20 cellular contexts compared by ENCODE assay signal in the genomic region with DNA sequence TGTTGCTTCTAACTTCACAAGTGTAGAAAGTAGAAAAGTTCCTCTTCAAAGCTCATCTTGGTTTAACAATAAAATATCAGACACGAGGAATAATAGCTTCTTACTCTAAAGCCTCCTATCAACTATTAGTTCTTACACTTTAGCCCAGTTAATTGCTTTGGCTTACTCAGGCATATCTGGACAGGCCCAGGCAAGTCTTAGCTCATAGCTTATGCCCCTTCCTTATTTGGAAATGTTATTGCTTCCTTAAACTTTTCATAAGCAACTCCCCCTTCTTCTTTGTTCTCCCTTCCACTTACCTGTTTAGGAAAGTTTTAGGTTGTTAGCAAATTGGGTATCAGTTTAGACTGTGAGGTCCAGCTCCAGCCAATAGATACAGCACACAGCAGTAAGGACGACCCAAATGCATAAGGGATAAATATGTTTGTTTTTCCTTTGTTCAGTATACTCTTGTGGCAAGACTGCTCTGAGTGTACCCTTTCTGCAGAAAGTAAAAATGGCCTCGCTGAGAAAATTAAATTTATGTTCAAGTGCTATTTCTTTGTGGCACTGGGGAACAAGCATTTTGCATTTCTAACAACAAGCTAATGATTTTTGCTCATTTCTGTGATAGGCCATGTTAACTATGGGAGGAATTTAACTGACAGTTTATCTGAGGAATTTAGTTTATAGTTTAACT.
DNase-seq lines count a peak whose midpoint lies in the region; ATAC-seq, FAIRE-seq and TF ChIP-seq lines count a peak whose summit lies in the region.
"Had no signal": no experiment of that assay in that cellular context is flagged by ENCODE, and none has a peak within 500 bp of the region (broad histone marks: within the 10 kb centered on the region; RNA-seq: fewer than 3 reads in every experiment).

No MANE protein-coding gene starts in this region.

- H3K79me2 ChIP-seq in keratinocyte (ENCODE audit: control insufficient read depth, insufficient read depth, low read length): no peaks in the 10 kb centered on the region

- H3K9me3 ChIP-seq in keratinocyte (ENCODE audit: control insufficient read depth, low read depth, low read length): no peaks in the 10 kb centered on the region
- H3K9me3 ChIP-seq: vagina had no signal

- ATAC-seq in HG03342 (IDR thresholded peaks at IDR 0.05; ENCODE audit: unreplicated experiment): peak; percentile 23
- ATAC-seq in HG02973 (IDR thresholded peaks at IDR 0.05; ENCODE audit: unreplicated experiment): no peak
- ATAC-seq: activated CD8-positive, alpha-beta memory T cell treated with anti-CD3 and anti-CD28 coated beads, Interleukin-2, amount 10 ng/mL, durations not matched to agents 7 days and 5 days; heart right ventricle; naive thymus-derived CD4-positive, alpha-beta T cell; T-cell had no signal

- no peak overlapping the region for H3K9ac ChIP-seq in keratinocyte (ENCODE audit: control insufficient read depth, extremely low read depth, insufficient read depth, low read length)

- FAIRE-seq in keratinocyte (lab: Jason Lieb, UNC): peak; percentile 34

- dilution Hi-C loops in keratinocyte (cut with MboI; ENCODE audit: extremely low pct_ligation_motif_present, low sequenced_read_pairs): no loop called here

- in situ Hi-C loops in ACHN (cut with HindIII; ENCODE audit: low pct_ligation_motif_present, low pct_unique_long_range_greater_than_20kb, low sequenced_read_pairs): no loop called here

- no peaks in the 10 kb centered on the region for H3K36me3 ChIP-seq in keratinocyte (ENCODE audit: control insufficient read depth in 2 of 2, extremely low read depth in 1 of 2, insufficient read depth in 2 of 2, low read length in 2 of 2)
- H3K36me3 ChIP-seq: heart right ventricle, left ventricle myocardium inferior, vagina had no signal

- no peaks in the 10 kb centered on the region for H3K9me1 ChIP-seq in keratinocyte (ENCODE audit: control insufficient read depth, extremely low read depth, insufficient read depth, low read length)

- DNase-seq in ACHN (peak; percentile 4), amniotic epithelial cell (ENCODE audit: low read depth) (peak; percentile 13), keratinocyte (ENCODE audit: low read depth, low spot score) (no peak), dorsolateral prefrontal cortex (no peak), NCI-H2227 (lab: John Stamatoyannopoulos, UW; ENCODE audit: unreplicated experiment) (no peak), RPMI8226 (no peak)
- DNase-seq: activated CD4-positive, alpha-beta T cell treated with anti-CD3 and anti-CD28 coated beads for 1 hour; activated CD8-positive, alpha-beta memory T cell treated with anti-CD3 and anti-CD28 coated beads, Interleukin-2, amount 10 ng/mL, durations not matched to agents 7 days and 5 days; activated gamma-delta T cell treated with Interleukin-2 at 50 U/mL for 16 hours; Caco-2; cortex of kidney; GDM1; heart right ventricle; left ventricle myocardium inferior; naive thymus-derived CD4-positive, alpha-beta T cell; NCI-H1930; T-cell had no signal

- no peaks in the 10 kb centered on the region for H4K20me1 ChIP-seq in keratinocyte (ENCODE audit: control insufficient read depth, extremely low read depth, insufficient read depth, low read length)

- H3K27ac ChIP-seq in keratinocyte (ENCODE audit: control insufficient read depth, insufficient read depth, low read length) (no peak overlapping the region), dorsolateral prefrontal cortex (no peak overlapping the region)
- H3K27ac ChIP-seq: heart right ventricle, left ventricle myocardium inferior, vagina had no signal

- H3K4me3 ChIP-seq in keratinocyte (ENCODE audit: control insufficient read depth in 2 of 3, extremely low read depth in 1 of 3, insufficient read depth in 2 of 3, low read depth in 1 of 3, low read length in 3 of 3): peak overlapping the region in 1 of 3 experiments; percentile 15
- H3K4me3 ChIP-seq in dorsolateral prefrontal cortex: no peak overlapping the region
- H3K4me3 ChIP-seq: heart right ventricle, left ventricle myocardium inferior, vagina had no signal

- H3K4me2 ChIP-seq in keratinocyte (ENCODE audit: control insufficient read depth, extremely low read depth, insufficient read depth, low read depth, low read length): no peak overlapping the region

- no peak for TF ChIP-seq CTCF in keratinocyte (optimal IDR thresholded peaks at IDR 0.05 in 1 of 3, IDR thresholded peaks at IDR 0.05 in 1 of 3, conservative IDR thresholded peaks at IDR 0.05 in 1 of 3; ENCODE audit: extremely low read depth in 1 of 3, insufficient read depth in 2 of 3, low read length in 3 of 3)
- no peak for TF ChIP-seq CTCF in dorsolateral prefrontal cortex (IDR thresholded peaks at IDR 0.05 in 54 of 56, conservative IDR thresholded peaks at IDR 0.05 in 2 of 56; ENCODE audit: low read depth in 1 of 56, partially characterized antibody in 56 of 56)

- H3K4me1 ChIP-seq in keratinocyte (ENCODE audit: control insufficient read depth, extremely low read depth, insufficient read depth, low read length): peaks cover 3% of the 10 kb centered on the region
- H3K4me1 ChIP-seq: Caco-2, heart right ventricle, left ventricle myocardium inferior, vagina had no signal

- intact Hi-C loops in dorsolateral prefrontal cortex (cut with DNase I): no loop called here

- H3K27me3 ChIP-seq in keratinocyte (ENCODE audit: control insufficient read depth, extremely low read depth, insufficient read depth, low read length) (no peaks in the 10 kb centered on the region), dorsolateral prefrontal cortex (peaks cover 0 to 11% (median 0%) of the 10 kb centered on the region in 45 donors)
- H3K27me3 ChIP-seq: vagina had no signal

- H2AFZ ChIP-seq in keratinocyte (ENCODE audit: control insufficient read depth, low read length): peak overlapping the region; percentile 44

Comparison
In these comparisons a context has a peak if more than half of its experiments do, and no peak if none do; other contexts are left out.
1. DNase-seq: peak in ACHN (single experiment) and amniotic epithelial cell (single experiment); none in keratinocyte (single experiment), dorsolateral prefrontal cortex (0 of 10), NCI-H2227 (single experiment) and RPMI8226 (single experiment).